ENCODE assay signal across 23 cellular contexts in genomic region chr1:77407738-77408375, GRCh38.
DNase-seq lines count a peak whose midpoint lies in the region; ATAC-seq and TF ChIP-seq lines count a peak whose summit lies in the region.
"Had no signal": no experiment of that assay in that cellular context is flagged by ENCODE, and none has a peak within 500 bp of the region (broad histone marks: within the 10 kb centered on the region; RNA-seq: fewer than 3 reads in every experiment).

No MANE protein-coding gene starts in this region.

- H3K36me3 ChIP-seq in stomach (no peaks in the 10 kb centered on the region), heart right ventricle (no peaks in the 10 kb centered on the region)
- H3K36me3 ChIP-seq: cardiac muscle cell, upper lobe of left lung had no signal

- DNase-seq in AG10803 (ENCODE audit: low read depth) (peak; percentile 78), M059J (ENCODE audit: low read depth) (peak; percentile 84), choroid plexus epithelial cell (ENCODE audit: low read depth) (peak; percentile 64), lung microvascular endothelial cell (ENCODE audit: low read depth in 2 of 2) (peak; percentile 79 to 85), stomach (no peak), heart right ventricle (no peak), AML-193 (lab: John Stamatoyannopoulos, UW) (no peak)
- DNase-seq: ACHN; activated CD4-positive, alpha-beta memory T cell treated with anti-CD3 and anti-CD28 coated beads, Interleukin-2, amount 10 ng/mL, durations not matched to agents 7 days and 5 days; activated gamma-delta T cell; C1 segment of cervical spinal cord; H9; head of caudate nucleus; naive B cell; NCI-H146; NCI-H2171; NCI-H526; occipital lobe; retina; SW 1271; upper lobe of left lung had no signal

- no peak for TF ChIP-seq CTCF in AG10803 (conservative IDR thresholded peaks at IDR 0.05; ENCODE audit: low read length)
- TF ChIP-seq CTCF in choroid plexus epithelial cell (conservative IDR thresholded peaks at IDR 0.05; ENCODE audit: low read depth, low read length) = no peak
- no peak for TF ChIP-seq CTCF in stomach (IDR thresholded peaks at IDR 0.05)
- TF ChIP-seq CTCF in heart right ventricle (IDR thresholded peaks at IDR 0.05) = no peak

- TF ChIP-seq EP300 in stomach (IDR thresholded peaks at IDR 0.05) = no peak

- H3K27me3 ChIP-seq in stomach (no peaks in the 10 kb centered on the region), heart right ventricle (peaks cover 0 to 22% (median 0%) of the 10 kb centered on the region in 7 donors)
- H3K27me3 ChIP-seq: cardiac muscle cell, upper lobe of left lung had no signal

- H3K4me1 ChIP-seq in stomach (no peaks in the 10 kb centered on the region), heart right ventricle (peaks cover 0 to 12% (median 0%) of the 10 kb centered on the region in 9 donors)
- H3K4me1 ChIP-seq: upper lobe of left lung had no signal

- H3K4me3 ChIP-seq in AG10803 (ENCODE audit: low read length) (no peak overlapping the region), choroid plexus epithelial cell (ENCODE audit: low read depth, low read length) (no peak overlapping the region), stomach (no peak overlapping the region), heart right ventricle (no peak overlapping the region)
- H3K4me3 ChIP-seq: cardiac muscle cell, upper lobe of left lung had no signal

- H3K27ac ChIP-seq in stomach (no peak overlapping the region), heart right ventricle (no peak overlapping the region)
- H3K27ac ChIP-seq: cardiac muscle cell, upper lobe of left lung had no signal

- TF ChIP-seq POLR2A in GM18505 (IDR thresholded peaks at IDR 0.05; ENCODE audit: borderline replicate concordance, extremely low read depth, insufficient read depth, insufficient read length) = no peak
- no peak for TF ChIP-seq POLR2A in stomach (IDR thresholded peaks at IDR 0.05)

- H3K9me3 ChIP-seq in stomach (no peaks in the 10 kb centered on the region), heart right ventricle (peaks cover 0 to 6% (median 0%) of the 10 kb centered on the region in 11 donors)
- H3K9me3 ChIP-seq: upper lobe of left lung had no signal

- no peak for ATAC-seq in GM18505 (IDR thresholded peaks at IDR 0.05; ENCODE audit: unreplicated experiment)
- ATAC-seq in heart right ventricle = no peak

- intact Hi-C loops in stomach (cut with DNase I; ENCODE audit: low total_unique reads) (no loop called here), heart right ventricle (cut with DNase I) (no loop called here)

Comparison
In these comparisons a context has a peak if more than half of its experiments do, and no peak if none do; other contexts are left out.
1. DNase-seq: peak in AG10803 (single experiment), M059J (single experiment), choroid plexus epithelial cell (single experiment) and lung microvascular endothelial cell (2 of 2); none in stomach (single experiment), heart right ventricle (0 of 2) and AML-193 (0 of 2).